Comparison of ENCODE assay signal across 10 cellular contexts in genomic region chr4:181952478-181952877, GRCh38.
DNase-seq lines count a peak whose midpoint lies in the region; ATAC-seq and TF ChIP-seq lines count a peak whose summit lies in the region.
"Had no signal": no experiment of that assay in that cellular context is flagged by ENCODE, and none has a peak within 500 bp of the region (broad histone marks: within the 10 kb centered on the region; RNA-seq: fewer than 3 reads in every experiment).

No MANE protein-coding gene starts in this region.

- peak overlapping the region; percentile 94 for H3K27ac Mint-ChIP-seq in chondrocyte (ENCODE audit: unreplicated experiment)
- H3K27ac Mint-ChIP-seq in mesothelial cell of epicardium: peak overlapping the region; percentile 92
- no peak overlapping the region for H3K27ac Mint-ChIP-seq in glutamatergic neuron (ENCODE audit: unreplicated experiment)

- H3K4me1 Mint-ChIP-seq in chondrocyte (ENCODE audit: low read depth) (peaks cover 23% of the 10 kb centered on the region), mesothelial cell of epicardium (peaks cover 41% of the 10 kb centered on the region), glutamatergic neuron (ENCODE audit: low read depth, unreplicated experiment) (peaks cover 3% of the 10 kb centered on the region)

- H3K27me3 Mint-ChIP-seq in chondrocyte (ENCODE audit: low read depth): no peaks in the 10 kb centered on the region
- H3K27me3 Mint-ChIP-seq in mesothelial cell of epicardium (ENCODE audit: low read depth): no peaks in the 10 kb centered on the region
- peaks cover 4% of the 10 kb centered on the region for H3K27me3 Mint-ChIP-seq in glutamatergic neuron (ENCODE audit: unreplicated experiment)

- H3K4me3 ChIP-seq in AG10803 (ENCODE audit: low read length): no peak overlapping the region
- no peak overlapping the region for H3K4me3 ChIP-seq in LNCaP clone FGC (ENCODE audit: low read depth, low read length)

- H3K9me3 Mint-ChIP-seq in chondrocyte (ENCODE audit: low read depth) (no peaks in the 10 kb centered on the region), mesothelial cell of epicardium (no peaks in the 10 kb centered on the region), glutamatergic neuron (ENCODE audit: unreplicated experiment) (peaks cover 2% of the 10 kb centered on the region)

- no peak for TF ChIP-seq CTCF in AG10803 (conservative IDR thresholded peaks at IDR 0.05; ENCODE audit: low read length)
- TF ChIP-seq CTCF in LNCaP clone FGC (IDR thresholded peaks at IDR 0.05; ENCODE audit: control insufficient read depth, extremely low read depth, insufficient read depth): no peak
- no peak for TF ChIP-seq CTCF in chondrocyte (IDR thresholded peaks at IDR 0.05)
- no peak for TF ChIP-seq CTCF in mesothelial cell of epicardium (IDR thresholded peaks at IDR 0.05; ENCODE audit: unreplicated experiment)
- TF ChIP-seq CTCF in glutamatergic neuron (IDR thresholded peaks at IDR 0.05; ENCODE audit: partially characterized antibody, unreplicated experiment): no peak

- H3K27ac ChIP-seq in substantia nigra (ENCODE audit: low read depth, low read length, poor library complexity, severe bottlenecking): no peak overlapping the region
- H3K27ac ChIP-seq: VCaP had no signal

- H3K36me3 Mint-ChIP-seq in chondrocyte (ENCODE audit: low read depth): no peaks in the 10 kb centered on the region
- H3K36me3 Mint-ChIP-seq in mesothelial cell of epicardium: no peaks in the 10 kb centered on the region
- no peaks in the 10 kb centered on the region for H3K36me3 Mint-ChIP-seq in glutamatergic neuron (ENCODE audit: unreplicated experiment)

- ATAC-seq in activated CD4-positive, CD25-positive, alpha-beta regulatory T cell treated with anti-CD3 and anti-CD28 coated beads, Interleukin-2, amount 50 U/mL, for 24 hours: no peak

- H3K4me3 Mint-ChIP-seq in chondrocyte (ENCODE audit: unreplicated experiment) (no peak overlapping the region), mesothelial cell of epicardium (no peak overlapping the region), glutamatergic neuron (ENCODE audit: unreplicated experiment) (no peak overlapping the region)

- DNase-seq in AG10803 (ENCODE audit: low read depth) (peak; percentile 89), LNCaP clone FGC (ENCODE audit: low read depth) (peak; percentile 57), chondrocyte (ENCODE audit: low spot score) (no peak), mesothelial cell of epicardium (ENCODE audit: low spot score in 2 of 2, unreplicated experiment in 2 of 2) (peak in 1 of 2 experiments; percentile 42), glutamatergic neuron (no peak), NCI-H2081 treated with DMSO at 0.1 percent for 48 hours (lab: John Stamatoyannopoulos, UW) (no peak), substantia nigra (lab: John Stamatoyannopoulos, UW) (no peak)
- DNase-seq: NCI-H345 had no signal

Comparison
In these comparisons a context has a peak if more than half of its experiments do, and no peak if none do; other contexts are left out.
1. DNase-seq: peak in AG10803 (single experiment) and LNCaP clone FGC (single experiment); none in chondrocyte (single experiment), glutamatergic neuron (single experiment), NCI-H2081 treated with DMSO at 0.1 percent for 48 hours (single experiment) and substantia nigra (0 of 49).